In genomic region chr6:45721665-45722064, GRCh38 we compare ENCODE assay signal across 2 cellular contexts.
TF ChIP-seq lines count a peak whose summit lies in the region.

No MANE protein-coding gene starts in this region.

TF ChIP-seq in SK-N-SH treated with all-trans-retinoic acid at 6 μM for 48 hours, 23 proteins besides CTCF, POLR2A, EP300 and RAD21 (continued from another document):
- TF ChIP-seq PPARA (CRISPR knock-in tag; IDR thresholded peaks at IDR 0.05; ENCODE audit: borderline replicate concordance) (no peak), ARNTL (CRISPR knock-in tag; IDR thresholded peaks at IDR 0.05; ENCODE audit: borderline replicate concordance, low read depth) (no peak), ZFP30 (CRISPR knock-in tag; IDR thresholded peaks at IDR 0.05) (no peak), OSR1 (CRISPR knock-in tag; IDR thresholded peaks at IDR 0.05) (no peak), ZNF8 (CRISPR knock-in tag; IDR thresholded peaks at IDR 0.05) (no peak)

TF ChIP-seq in H1, 55 proteins besides CTCF, POLR2A, EP300 and RAD21 (continued from another document):
- TF ChIP-seq CTBP2 (IDR thresholded peaks at IDR 0.05; ENCODE audit: borderline replicate concordance, insufficient read depth, insufficient read length, low read length), result no peak
- TF ChIP-seq GTF2F1 (IDR thresholded peaks at IDR 0.05; ENCODE audit: borderline replicate concordance, low read depth, low read length), result no peak
- TF ChIP-seq TEAD4 (IDR thresholded peaks at IDR 0.05; ENCODE audit: low read depth, low read length), result peak; percentile 75
